ENCODE assay signal across 1 cellular context in the genomic region with DNA sequence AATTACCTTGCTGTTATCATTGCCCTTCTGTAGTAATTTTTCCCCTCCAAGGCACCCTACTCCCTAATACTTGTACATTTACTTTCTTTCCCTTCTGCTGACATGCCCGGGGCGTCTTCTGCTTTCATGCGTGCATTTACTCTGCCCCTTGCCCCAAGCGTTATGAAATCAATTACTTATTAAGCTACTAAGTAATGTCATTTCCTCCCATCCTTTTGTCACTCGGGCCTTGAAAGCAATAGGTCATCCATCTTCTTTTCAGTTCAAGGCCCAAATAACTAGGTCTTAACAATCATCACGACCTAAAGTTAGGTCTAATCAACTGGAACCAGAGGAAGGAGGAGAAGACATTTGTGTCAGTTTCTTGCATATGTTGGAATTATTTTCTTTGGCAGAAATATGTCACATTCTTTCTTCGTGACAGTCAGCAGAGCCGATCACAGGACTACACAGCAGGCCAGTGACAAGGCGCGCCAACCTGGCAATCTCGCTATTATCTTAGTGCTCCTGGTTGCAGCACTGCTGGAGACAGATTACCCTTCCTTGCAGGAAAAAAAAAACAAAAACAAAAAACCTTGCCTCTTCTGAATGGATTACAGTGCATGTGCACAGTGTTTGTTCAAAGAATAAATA.
A peak's percentile ranks its signal among the peaks of the same experiment; 100 is the strongest.
TF ChIP-seq lines count a peak whose summit lies in the region.

No MANE protein-coding gene starts in this region.

TF ChIP-seq in HepG2, 621 proteins besides CTCF, POLR2A, EP300 and RAD21 (continued from another document and continues in another):
- no peak for TF ChIP-seq ZXDC (CRISPR knock-in tag; IDR thresholded peaks at IDR 0.05)
- TF ChIP-seq PBX2 (CRISPR knock-in tag; IDR thresholded peaks at IDR 0.05): no peak
- TF ChIP-seq RXRB (CRISPR knock-in tag; IDR thresholded peaks at IDR 0.05; ENCODE audit: borderline replicate concordance): peak; percentile 56
- no peak for TF ChIP-seq GABPA (IDR thresholded peaks at IDR 0.05; ENCODE audit: low read depth, low read length)
- no peak; the same call in 1 of the 2 replicates for TF ChIP-seq GABPA (CRISPR knock-in tag; IDR thresholded peaks at IDR 0.05; ENCODE audit: low read depth)
- TF ChIP-seq, protein P1, sequence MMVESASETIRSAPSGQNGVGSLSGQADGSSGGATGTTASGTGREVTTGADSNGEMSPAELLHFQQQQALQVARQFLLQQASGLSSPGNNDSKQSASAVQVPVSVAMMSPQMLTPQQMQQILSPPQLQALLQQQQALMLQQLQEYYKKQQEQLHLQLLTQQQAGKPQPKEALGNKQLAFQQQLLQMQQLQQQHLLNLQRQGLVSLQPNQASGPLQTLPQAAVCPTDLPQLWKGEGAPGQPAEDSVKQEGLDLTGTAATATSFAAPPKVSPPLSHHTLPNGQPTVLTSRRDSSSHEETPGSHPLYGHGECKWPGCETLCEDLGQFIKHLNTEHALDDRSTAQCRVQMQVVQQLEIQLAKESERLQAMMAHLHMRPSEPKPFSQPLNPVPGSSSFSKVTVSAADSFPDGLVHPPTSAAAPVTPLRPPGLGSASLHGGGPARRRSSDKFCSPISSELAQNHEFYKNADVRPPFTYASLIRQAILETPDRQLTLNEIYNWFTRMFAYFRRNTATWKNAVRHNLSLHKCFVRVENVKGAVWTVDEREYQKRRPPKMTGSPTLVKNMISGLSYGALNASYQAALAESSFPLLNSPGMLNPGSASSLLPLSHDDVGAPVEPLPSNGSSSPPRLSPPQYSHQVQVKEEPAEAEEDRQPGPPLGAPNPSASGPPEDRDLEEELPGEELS (CRISPR knock-in tag; IDR thresholded peaks at IDR 0.05): peak; percentile 72
- no peak for TF ChIP-seq ONECUT2 (CRISPR knock-in tag; IDR thresholded peaks at IDR 0.05)
- TF ChIP-seq LCORL (IDR thresholded peaks at IDR 0.05): no peak
- TF ChIP-seq LCORL (CRISPR knock-in tag; IDR thresholded peaks at IDR 0.05): no peak; the same call in 1 of the 2 replicates
- TF ChIP-seq, protein P2, sequence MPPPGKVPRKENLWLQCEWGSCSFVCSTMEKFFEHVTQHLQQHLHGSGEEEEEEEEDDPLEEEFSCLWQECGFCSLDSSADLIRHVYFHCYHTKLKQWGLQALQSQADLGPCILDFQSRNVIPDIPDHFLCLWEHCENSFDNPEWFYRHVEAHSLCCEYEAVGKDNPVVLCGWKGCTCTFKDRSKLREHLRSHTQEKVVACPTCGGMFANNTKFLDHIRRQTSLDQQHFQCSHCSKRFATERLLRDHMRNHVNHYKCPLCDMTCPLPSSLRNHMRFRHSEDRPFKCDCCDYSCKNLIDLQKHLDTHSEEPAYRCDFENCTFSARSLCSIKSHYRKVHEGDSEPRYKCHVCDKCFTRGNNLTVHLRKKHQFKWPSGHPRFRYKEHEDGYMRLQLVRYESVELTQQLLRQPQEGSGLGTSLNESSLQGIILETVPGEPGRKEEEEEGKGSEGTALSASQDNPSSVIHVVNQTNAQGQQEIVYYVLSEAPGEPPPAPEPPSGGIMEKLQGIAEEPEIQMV (CRISPR knock-in tag; IDR thresholded peaks at IDR 0.05; ENCODE audit: low read depth): no peak
- TF ChIP-seq ZNF33A (CRISPR knock-in tag; IDR thresholded peaks at IDR 0.05; ENCODE audit: borderline replicate concordance): no peak
- no peak for TF ChIP-seq RBM39 (IDR thresholded peaks at IDR 0.05; ENCODE audit: low read depth, low read length, poor library complexity, severe bottlenecking)
- TF ChIP-seq ZFP41 (CRISPR knock-in tag; IDR thresholded peaks at IDR 0.05; ENCODE audit: borderline replicate concordance): no peak
- no peak for TF ChIP-seq PHF8 (CRISPR knock-in tag; IDR thresholded peaks at IDR 0.05)
- peak; percentile 19 to 28; a peak in 1 of 4 replicates for TF ChIP-seq NR2F1 (CRISPR knock-in tag; IDR thresholded peaks at IDR 0.05)
- TF ChIP-seq GATA4 (IDR thresholded peaks at IDR 0.05; ENCODE audit: borderline replicate concordance, low read depth): no peak
- TF ChIP-seq GFI1 (CRISPR knock-in tag; IDR thresholded peaks at IDR 0.05; ENCODE audit: borderline replicate concordance): no peak
- TF ChIP-seq ZNF547 (CRISPR knock-in tag; IDR thresholded peaks at IDR 0.05): no peak
- TF ChIP-seq ZNF543 (CRISPR knock-in tag; IDR thresholded peaks at IDR 0.05): no peak
- TF ChIP-seq ZMYM2 (CRISPR knock-in tag; IDR thresholded peaks at IDR 0.05): no peak
- TF ChIP-seq ISX (CRISPR knock-in tag; conservative IDR thresholded peaks at IDR 0.05): no peak
- TF ChIP-seq ZBTB7B (CRISPR knock-in tag; IDR thresholded peaks at IDR 0.05): no peak
- no peak for TF ChIP-seq ZNF530 (CRISPR knock-in tag; IDR thresholded peaks at IDR 0.05; ENCODE audit: low read depth)
- no peak for TF ChIP-seq ZNF256 (CRISPR knock-in tag; conservative IDR thresholded peaks at IDR 0.05)
- TF ChIP-seq TBX3 (IDR thresholded peaks at IDR 0.05; ENCODE audit: borderline replicate concordance): no peak
- no peak for TF ChIP-seq TOPORS (CRISPR knock-in tag; IDR thresholded peaks at IDR 0.05)
- no peak for TF ChIP-seq ZNF567 (CRISPR knock-in tag; IDR thresholded peaks at IDR 0.05; ENCODE audit: borderline replicate concordance)
- TF ChIP-seq TBL1XR1 (IDR thresholded peaks at IDR 0.05; ENCODE audit: borderline replicate concordance, low read length, partially characterized antibody): no peak
- no peak for TF ChIP-seq ZNF253 (CRISPR knock-in tag; IDR thresholded peaks at IDR 0.05; ENCODE audit: borderline replicate concordance)
- no peak for TF ChIP-seq ZNF441 (CRISPR knock-in tag; IDR thresholded peaks at IDR 0.05; ENCODE audit: borderline replicate concordance)
- no peak for TF ChIP-seq RFX1 (IDR thresholded peaks at IDR 0.05)
- TF ChIP-seq ZBTB7A (CRISPR knock-in tag; IDR thresholded peaks at IDR 0.05): no peak
- no peak for TF ChIP-seq ZSCAN5A (CRISPR knock-in tag; IDR thresholded peaks at IDR 0.05; ENCODE audit: borderline replicate concordance)
- no peak for TF ChIP-seq RAD51 (IDR thresholded peaks at IDR 0.05; ENCODE audit: borderline replicate concordance)
- TF ChIP-seq ZNF597 (CRISPR knock-in tag; IDR thresholded peaks at IDR 0.05): no peak
- TF ChIP-seq SAFB2 (CRISPR knock-in tag; IDR thresholded peaks at IDR 0.05; ENCODE audit: borderline replicate concordance, low read depth): no peak
- TF ChIP-seq, protein P3, sequence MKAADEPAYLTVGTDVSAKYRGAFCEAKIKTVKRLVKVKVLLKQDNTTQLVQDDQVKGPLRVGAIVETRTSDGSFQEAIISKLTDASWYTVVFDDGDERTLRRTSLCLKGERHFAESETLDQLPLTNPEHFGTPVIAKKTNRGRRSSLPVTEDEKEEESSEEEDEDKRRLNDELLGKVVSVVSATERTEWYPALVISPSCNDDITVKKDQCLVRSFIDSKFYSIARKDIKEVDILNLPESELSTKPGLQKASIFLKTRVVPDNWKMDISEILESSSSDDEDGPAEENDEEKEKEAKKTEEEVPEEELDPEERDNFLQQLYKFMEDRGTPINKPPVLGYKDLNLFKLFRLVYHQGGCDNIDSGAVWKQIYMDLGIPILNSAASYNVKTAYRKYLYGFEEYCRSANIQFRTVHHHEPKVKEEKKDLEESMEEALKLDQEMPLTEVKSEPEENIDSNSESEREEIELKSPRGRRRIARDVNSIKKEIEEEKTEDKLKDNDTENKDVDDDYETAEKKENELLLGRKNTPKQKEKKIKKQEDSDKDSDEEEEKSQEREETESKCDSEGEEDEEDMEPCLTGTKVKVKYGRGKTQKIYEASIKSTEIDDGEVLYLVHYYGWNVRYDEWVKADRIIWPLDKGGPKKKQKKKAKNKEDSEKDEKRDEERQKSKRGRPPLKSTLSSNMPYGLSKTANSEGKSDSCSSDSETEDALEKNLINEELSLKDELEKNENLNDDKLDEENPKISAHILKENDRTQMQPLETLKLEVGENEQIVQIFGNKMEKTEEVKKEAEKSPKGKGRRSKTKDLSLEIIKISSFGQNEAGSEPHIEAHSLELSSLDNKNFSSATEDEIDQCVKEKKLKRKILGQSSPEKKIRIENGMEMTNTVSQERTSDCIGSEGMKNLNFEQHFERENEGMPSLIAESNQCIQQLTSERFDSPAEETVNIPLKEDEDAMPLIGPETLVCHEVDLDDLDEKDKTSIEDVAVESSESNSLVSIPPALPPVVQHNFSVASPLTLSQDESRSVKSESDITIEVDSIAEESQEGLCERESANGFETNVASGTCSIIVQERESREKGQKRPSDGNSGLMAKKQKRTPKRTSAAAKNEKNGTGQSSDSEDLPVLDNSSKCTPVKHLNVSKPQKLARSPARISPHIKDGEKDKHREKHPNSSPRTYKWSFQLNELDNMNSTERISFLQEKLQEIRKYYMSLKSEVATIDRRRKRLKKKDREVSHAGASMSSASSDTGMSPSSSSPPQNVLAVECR (CRISPR knock-in tag; IDR thresholded peaks at IDR 0.05; ENCODE audit: borderline replicate concordance): no peak; the same call in 1 of the 2 replicates
- TF ChIP-seq ZNF562 (CRISPR knock-in tag; IDR thresholded peaks at IDR 0.05; ENCODE audit: borderline replicate concordance): no peak
- TF ChIP-seq, protein P4, sequence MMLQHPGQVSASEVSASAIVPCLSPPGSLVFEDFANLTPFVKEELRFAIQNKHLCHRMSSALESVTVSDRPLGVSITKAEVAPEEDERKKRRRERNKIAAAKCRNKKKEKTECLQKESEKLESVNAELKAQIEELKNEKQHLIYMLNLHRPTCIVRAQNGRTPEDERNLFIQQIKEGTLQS (CRISPR knock-in tag; IDR thresholded peaks at IDR 0.05): no peak
- TF ChIP-seq PREB (CRISPR knock-in tag; IDR thresholded peaks at IDR 0.05): no peak
- no peak for TF ChIP-seq KAT8 (CRISPR knock-in tag; IDR thresholded peaks at IDR 0.05)
- TF ChIP-seq ZNF569 (CRISPR knock-in tag; IDR thresholded peaks at IDR 0.05; ENCODE audit: borderline replicate concordance): no peak
- TF ChIP-seq SMARCE1 (IDR thresholded peaks at IDR 0.05; ENCODE audit: borderline replicate concordance): no peak
- no peak for TF ChIP-seq CERS6 (CRISPR knock-in tag; IDR thresholded peaks at IDR 0.05)
- no peak for TF ChIP-seq PHF20 (CRISPR knock-in tag; IDR thresholded peaks at IDR 0.05)
- no peak for TF ChIP-seq ZNF431 (CRISPR knock-in tag; IDR thresholded peaks at IDR 0.05; ENCODE audit: borderline replicate concordance, low read depth)
- TF ChIP-seq JUN (CRISPR knock-in tag; IDR thresholded peaks at IDR 0.05): no peak
